In the genomic region with DNA sequence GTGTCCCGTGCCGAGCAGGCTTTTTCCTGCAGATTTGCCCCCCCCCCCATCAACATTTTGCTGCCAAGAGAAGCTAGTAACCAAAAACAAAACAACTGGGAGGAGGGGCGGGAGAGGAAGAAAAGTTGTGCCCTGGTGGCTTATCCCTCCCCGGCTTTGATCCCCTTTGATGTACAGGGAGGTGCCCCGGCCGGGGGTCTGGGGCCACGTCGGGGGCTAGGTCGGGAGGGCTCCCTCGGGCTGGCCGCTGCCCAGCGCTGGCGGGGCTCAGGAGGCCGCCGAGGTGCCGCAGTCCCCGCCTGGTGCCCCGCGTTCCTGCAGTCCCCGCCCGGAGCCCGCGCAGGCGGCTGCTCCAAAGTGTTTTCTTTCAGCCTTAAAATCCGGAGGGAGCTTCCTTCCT, we compare ENCODE assay signal across 8 cellular contexts. TPM values are rescaled to one million over a fixed set of nuclear protein-coding genes. Genes with fewer than 3 reads are reported as not detected.
DNase-seq lines count a peak whose midpoint lies in the region; ATAC-seq and TF ChIP-seq lines count a peak whose summit lies in the region.
"Not testable (repeated sequence)": the region's sequence is repeated elsewhere in the genome, so short reads cannot be mapped to it uniquely, and the experiment has no call there.

No MANE protein-coding gene starts in this region.

- not testable (repeated sequence) for H3K9me3 ChIP-seq in HAP-1; Panc1 (ENCODE audit: control insufficient read depth, insufficient read depth, low read depth, low read length); heart right ventricle

- in situ Hi-C loops in HAP-1 (cut with MboI; ENCODE audit: low sequenced_read_pairs); Panc1 (cut with HindIII; ENCODE audit: low pct_unique_long_range_greater_than_20kb, low sequenced_read_pairs): not testable (repeated sequence)

- H3K27ac ChIP-seq in Panc1 (ENCODE audit: low read length): not testable (repeated sequence)
- H3K27ac ChIP-seq in heart right ventricle: peak overlapping the region; percentile 46 to 85 (median 67)

- 0% methylated on average over 6 to 20 of the region's 25 CpGs for WGBS in heart right ventricle, 2 donors

- BruUV-seq in Panc1 (replicated peaks; lab: Mats Ljungman, UMichigan): not testable (repeated sequence)

- not testable (repeated sequence) for DNase-seq in AG04449 (ENCODE audit: low read depth, low spot score); Panc1 (ENCODE audit: low read depth, low spot score)
- DNase-seq in HAP-1 (ENCODE audit: low spot score in 2 of 2) (peak; percentile 2 to 19), choroid plexus epithelial cell (ENCODE audit: low read depth) (peak; percentile 18), heart right ventricle (peak; percentile 12 to 32), myocyte (ENCODE audit: low read depth) (peak; percentile 28)
- DNase-seq in activated T-cell treated with anti-CD3 and anti-CD28 coated beads, Interleukin-2, amount 50 U/mL, for 1 hour: peak; percentile 30
- peak; percentile 14 for DNase-seq in stimulated activated CD4-positive, alpha-beta T cell treated with anti-CD3 and anti-CD28 coated beads, Interleukin-15, amount 100 ng/mL, for 24 hours

- ATAC-seq in Panc1: not testable (repeated sequence)
- ATAC-seq in heart right ventricle: peak in 1 of 8 donors; percentile 1

- POLR2A ChIA-PET in AG04449 (lab: Yijun Ruan, JAX); Panc1 (lab: Charles Lee): not testable (repeated sequence)

- H3K36me3 ChIP-seq in HAP-1 (replicated peaks); Panc1 (ENCODE audit: control insufficient read depth, insufficient read depth, low read length); heart right ventricle: not testable (repeated sequence)

- CTCF ChIA-PET in AG04449 (lab: Yijun Ruan, JAX); Panc1 (lab: Charles Lee): not testable (repeated sequence)

- H3K4me1 ChIP-seq in HAP-1; Panc1 (ENCODE audit: control insufficient read depth, insufficient read depth, low read length); heart right ventricle: not testable (repeated sequence)

- not testable (repeated sequence) for TF ChIP-seq CTCF in AG04449 (IDR thresholded peaks at IDR 0.05; ENCODE audit: insufficient read depth, low read length, missing control alignments); Panc1 (IDR thresholded peaks at IDR 0.05); choroid plexus epithelial cell (conservative IDR thresholded peaks at IDR 0.05; ENCODE audit: low read depth, low read length); heart right ventricle (IDR thresholded peaks at IDR 0.05)

- H3K4me3 ChIP-seq in AG04449 (ENCODE audit: low read depth, low read length) (peak overlapping the region; percentile 45), HAP-1 (peak overlapping the region; percentile 24), Panc1 (ENCODE audit: low read depth in 2 of 2, low read length in 2 of 2) (peak overlapping the region; percentile 41 to 49), choroid plexus epithelial cell (ENCODE audit: low read depth, low read length) (peak overlapping the region; percentile 49), heart right ventricle (peak overlapping the region in 9 of 10 donors; percentile 38 to 60 (median 57))

- intact Hi-C loops in Panc1 (cut with micrococcal nuclease; ENCODE audit: unreplicated experiment); heart right ventricle (cut with DNase I): not testable (repeated sequence)

- H3K27me3 ChIP-seq in HAP-1 (ENCODE audit: low read depth); Panc1 (ENCODE audit: control insufficient read depth, insufficient read depth, low read length); heart right ventricle: not testable (repeated sequence)

RNA-seq across cellular contexts. Expression of a gene that starts 1.5 kb away (rescaled TPM):
- total RNA-seq in Panc1 (2021; ENCODE audit: unreplicated experiment) (75.0 TPM), heart right ventricle (10 to 100 TPM; 10.4 to 24.1 (median 15.5) TPM), myocyte (44.4 and 64.6 TPM in 2 replicates)
- 46.4 TPM for polyA plus RNA-seq in Panc1 (2012; ENCODE audit: insufficient read length)
- 10 to 100 TPM in 1 of 2 donors, 1 to 10 TPM in 1; 7.6 to 13.2 TPM for polyA plus RNA-seq in heart right ventricle
- polyA plus RNA-seq in myocyte (2012): 34.6 TPM

RNA-seq across cellular contexts. Expression of a gene that starts 2.2 kb away (rescaled TPM):
- total RNA-seq in Panc1 (2021; ENCODE audit: unreplicated experiment) (29.2 TPM), heart right ventricle (1 to 10 TPM in 5 of 10 donors, under 1 TPM in 2, not detected in 3; 0.38 to 2.9 (median 1.5) TPM), myocyte (0.21 and 2.5 TPM in 2 replicates)
- 23.1 TPM for polyA plus RNA-seq in Panc1 (2012; ENCODE audit: insufficient read length)
- 1 to 10 TPM in 1 of 2 donors, under 1 TPM in 1; 0.88 to 1.3 TPM for polyA plus RNA-seq in heart right ventricle
- 1.6 TPM for polyA plus RNA-seq in myocyte (2012)
